25 cellular contexts compared by ENCODE assay signal in genomic region chr7:158066085-158066484, GRCh38.
"Had no signal": no experiment of that assay in that cellular context is flagged by ENCODE, and none has a peak within 500 bp of the region (broad histone marks: within the 10 kb centered on the region; RNA-seq: fewer than 3 reads in every experiment).

No MANE protein-coding gene starts in this region.

- H3K27ac ChIP-seq: ascending aorta had no signal

- H3K4me3 ChIP-seq: ascending aorta, MG63 had no signal

- H3K27me3 ChIP-seq: ascending aorta, MG63 had no signal

- ATAC-seq: activated CD8-positive, alpha-beta memory T cell treated with anti-CD3 and anti-CD28 coated beads, Interleukin-2, amount 10 ng/mL, durations not matched to agents 7 days and 5 days; PC-3; T-helper 17 cell; WTC11 had no signal

- FAIRE-seq: RCC 7860 had no signal

- H3K36me3 ChIP-seq: ascending aorta, MG63 had no signal

- DNase-seq: activated CD4-positive, alpha-beta T cell treated with anti-CD3 and anti-CD28 coated beads, Interleukin-2, amount 10 ng/mL, durations not matched to agents 24 days and 14 days; activated CD4-positive, alpha-beta T cell treated with anti-CD3 and anti-CD28 coated beads, Interleukin-2, amount 50 U/mL, for 48 hours; activated CD4-positive, CD25-positive, alpha-beta regulatory T cell treated with anti-CD3 and anti-CD28 coated beads, Interleukin-2, amount 50 U/mL, for 72 hours; activated CD8-positive, alpha-beta memory T cell treated with anti-CD3 and anti-CD28 coated beads, Interleukin-2, amount 10 ng/mL, durations not matched to agents 7 days and 5 days; activated effector memory CD4-positive, alpha-beta T cell treated with Interleukin-2 at 50 U/mL for 16 hours; activated naive CD4-positive, alpha-beta T cell; activated T-cell treated with anti-CD3 and anti-CD28 coated beads, Interleukin-2, amount 50 U/mL, for 24 hours; MG63; MV-4-11; NCI-H1092 treated with DMSO at 0.1 percent for 48 hours; NCI-H1417 treated with DMSO at 0.1 percent for 48 hours; NCI-H1694; NCI-H2029; NCI-H2107; NCI-H2171 treated with DMSO at 0.1 percent for 48 hours; NCI-H226; NCI-H510A treated with DMSO at 0.1 percent for 48 hours; NCI-H69; PC-3; SHP77 treated with DMSO at 0.1 percent for 48 hours; T-helper 17 cell; T-helper 9 cell had no signal

- H3K4me1 ChIP-seq: ascending aorta had no signal

- H3K9me3 ChIP-seq: ascending aorta, MG63 had no signal
